Comparison of ENCODE assay signal across 1 cellular context in the genomic region with DNA sequence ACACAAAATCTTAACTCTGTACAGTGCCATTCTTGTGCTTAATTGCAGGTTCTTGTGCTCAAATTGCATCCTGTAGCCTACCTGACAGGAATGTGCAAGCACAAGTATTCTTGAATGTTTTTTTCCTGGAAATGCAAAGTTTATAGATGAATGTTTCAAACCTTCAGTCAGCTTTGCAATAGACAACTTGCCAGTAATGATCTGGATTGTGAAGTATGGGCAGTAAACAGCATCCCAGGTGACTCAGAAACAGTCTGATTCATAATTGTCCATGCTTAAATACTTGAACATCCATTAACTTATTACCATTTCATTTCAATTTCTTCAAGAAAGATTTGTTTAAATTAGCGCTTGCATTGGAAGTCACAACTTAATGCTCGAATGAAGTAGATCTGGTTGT.
TF ChIP-seq lines count a peak whose summit lies in the region.

No MANE protein-coding gene starts in this region.

TF ChIP-seq in IMR-90, 13 proteins besides CTCF, POLR2A, EP300 and RAD21:
- TF ChIP-seq CEBPB (IDR thresholded peaks at IDR 0.05; ENCODE audit: low read depth, low read length) (no peak), MAFK (IDR thresholded peaks at IDR 0.05; ENCODE audit: low read depth, low read length) (no peak), MXI1 (IDR thresholded peaks at IDR 0.05; ENCODE audit: borderline replicate concordance, low read depth, low read length) (no peak), SMC3 (IDR thresholded peaks at IDR 0.05; ENCODE audit: low read depth, low read length) (no peak), MAZ (IDR thresholded peaks at IDR 0.05; ENCODE audit: borderline replicate concordance, low read depth, low read length) (no peak)
